ENCODE assay signal across 21 cellular contexts in the genomic region with DNA sequence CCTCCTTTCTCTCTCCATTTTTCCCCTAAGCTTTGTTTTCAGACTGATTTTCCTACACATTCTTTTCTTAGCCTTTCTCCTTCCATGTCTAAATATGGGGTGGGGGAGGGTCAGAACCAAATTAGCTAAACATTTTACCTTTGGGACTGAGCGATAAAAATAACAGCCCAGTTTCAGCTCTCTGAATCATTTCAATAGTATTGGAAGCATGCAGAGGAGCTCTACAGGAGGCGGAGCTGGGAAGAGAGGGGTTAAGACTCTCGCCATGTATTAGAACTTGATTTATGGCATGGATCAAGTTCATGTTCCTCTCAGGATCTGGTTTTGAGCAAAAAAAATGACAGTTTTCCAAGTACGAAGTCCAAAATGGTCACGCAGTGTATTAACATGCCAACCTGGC.
A peak's percentile ranks its signal among the peaks of the same experiment; 100 is the strongest.
DNase-seq lines count a peak whose midpoint lies in the region; ATAC-seq, FAIRE-seq and TF ChIP-seq lines count a peak whose summit lies in the region.
"Had no signal": no experiment of that assay in that cellular context is flagged by ENCODE, and none has a peak within 500 bp of the region (broad histone marks: within the 10 kb centered on the region; RNA-seq: fewer than 3 reads in every experiment).

No MANE protein-coding gene starts in this region.

- H4K91ac ChIP-seq in mesenchymal stem cell (ENCODE audit: low read length): no peak overlapping the region

- in situ Hi-C loops in KBM-7 (cut with MboI; ENCODE audit: low pct_unique_long_range_greater_than_20kb, low sequenced_read_pairs): no loop called here

- H3K4ac ChIP-seq in mesenchymal stem cell (ENCODE audit: low read depth in 1 of 2, low read length in 2 of 2): no peak overlapping the region

- H3K18ac ChIP-seq in mesenchymal stem cell (ENCODE audit: low read depth in 1 of 2, low read length in 2 of 2): peak overlapping the region in 1 of 2 experiments; percentile 83

- no peak overlapping the region for H3K27ac Mint-ChIP-seq in MCF 10A (ENCODE audit: low read depth, unreplicated experiment)

- H3K36me3 Mint-ChIP-seq in MCF 10A (ENCODE audit: insufficient read depth, unreplicated experiment): no peaks in the 10 kb centered on the region

- ATAC-seq in GM19463 (IDR thresholded peaks at IDR 0.05; ENCODE audit: unreplicated experiment) (no peak), GM19328 (IDR thresholded peaks at IDR 0.05; ENCODE audit: unreplicated experiment) (no peak)
- ATAC-seq: Right ventricle myocardium inferior had no signal

- DNase-seq in breast epithelium (ENCODE audit: low spot score in 2 of 2): no peak
- DNase-seq in MCF 10A (ENCODE audit: unreplicated experiment): no peak
- DNase-seq in choroid plexus epithelial cell (ENCODE audit: low read depth): peak; percentile 48
- DNase-seq in mesenchymal stem cell: peak; percentile 44
- peak; percentile 39 for DNase-seq in urothelium cell line (ENCODE audit: low spot score)
- DNase-seq in KBM-7: no peak
- DNase-seq: C1 segment of cervical spinal cord, COR-L47, KG1, MG63, NCI-H1105, NCI-H1694 treated with DMSO at 0.1 percent for 48 hours, NCI-H446 had no signal

- CTCF ChIA-PET in MCF 10A (lab: Yijun Ruan, JAX): no interaction called here

- WGBS in mesenchymal stem cell: 12% methylated on average over 4 of the region's 5 CpGs

- H3K4me1 Mint-ChIP-seq in MCF 10A (ENCODE audit: insufficient read depth, unreplicated experiment): no peaks in the 10 kb centered on the region

- peak overlapping the region; percentile 31 for H3K4me2 ChIP-seq in mesenchymal stem cell (ENCODE audit: low read length, poor library complexity, severe bottlenecking)

- H3K9me3 ChIP-seq in breast epithelium: no peaks in the 10 kb centered on the region
- H3K9me3 ChIP-seq in mesenchymal stem cell (ENCODE audit: control insufficient read depth, low read length): no peaks in the 10 kb centered on the region
- H3K9me3 ChIP-seq: MG63 had no signal

- H3K23ac ChIP-seq in mesenchymal stem cell (ENCODE audit: low read length in 2 of 2): no peak overlapping the region

- H3K9me3 Mint-ChIP-seq in MCF 10A (ENCODE audit: unreplicated experiment): peaks cover 7% of the 10 kb centered on the region

- H3K27me3 ChIP-seq in breast epithelium: no peaks in the 10 kb centered on the region
- H3K27me3 ChIP-seq in mesenchymal stem cell (ENCODE audit: control insufficient read depth in 1 of 2, insufficient read depth in 1 of 2, low read length in 2 of 2): no peaks in the 10 kb centered on the region
- H3K27me3 ChIP-seq: MG63 had no signal

- no peak overlapping the region for H3K9ac ChIP-seq in mesenchymal stem cell (ENCODE audit: low read length)

- no peak overlapping the region for H2AFZ ChIP-seq in mesenchymal stem cell (ENCODE audit: low read depth, low read length)

- no peak for TF ChIP-seq POLR2A in breast epithelium (IDR thresholded peaks at IDR 0.05)

- BruUV-seq in MCF 10A (replicated peaks; lab: Mats Ljungman, UMichigan): no TSS peak

- H3K79me1 ChIP-seq in mesenchymal stem cell (replicated peaks; ENCODE audit: low read length, poor library complexity, severe bottlenecking): no peaks in the 10 kb centered on the region

- intact Hi-C loops in breast epithelium (cut with DNase I; ENCODE audit: low total_unique reads): no loop called here
- intact Hi-C loops in MCF 10A (cut with micrococcal nuclease): no loop called here

- H2BK15ac ChIP-seq in mesenchymal stem cell (ENCODE audit: low read depth, poor library complexity, severe bottlenecking): peak overlapping the region; percentile 55

- FAIRE-seq in urothelium cell line (lab: Jason Lieb, UNC): no peak
- FAIRE-seq: G401.6, GM12891, GM19239 had no signal

- H2BK120ac ChIP-seq in mesenchymal stem cell (ENCODE audit: low read depth, low read length): no peak overlapping the region

- no peak overlapping the region for H2AK5ac ChIP-seq in mesenchymal stem cell (ENCODE audit: low read length, severe bottlenecking)

- H2BK5ac ChIP-seq in mesenchymal stem cell (ENCODE audit: low read depth, low read length, poor library complexity, severe bottlenecking): no peak overlapping the region

- H3K4me1 ChIP-seq in breast epithelium (no peaks in the 10 kb centered on the region), mesenchymal stem cell (ENCODE audit: control insufficient read depth, insufficient read depth, low read depth, low read length) (peaks cover 9% of the 10 kb centered on the region)

- no peak overlapping the region for H3K4me3 Mint-ChIP-seq in MCF 10A (ENCODE audit: unreplicated experiment)

- TF ChIP-seq CTCF in breast epithelium (IDR thresholded peaks at IDR 0.05) (no peak), MCF 10A (IDR thresholded peaks at IDR 0.05; ENCODE audit: unreplicated experiment) (no peak), choroid plexus epithelial cell (conservative IDR thresholded peaks at IDR 0.05; ENCODE audit: low read depth, low read length) (no peak)

- H3K27ac ChIP-seq in breast epithelium (peak overlapping the region; percentile 22 to 54), mesenchymal stem cell (ENCODE audit: low read length, poor library complexity, severe bottlenecking) (peak overlapping the region; percentile 34)
- H3K27ac ChIP-seq: 22Rv1, HL-60 had no signal

- peak overlapping the region; percentile 64 for H4K8ac ChIP-seq in mesenchymal stem cell (ENCODE audit: low read length)

- peak overlapping the region in 1 of 2 experiments; percentile 59 for H2BK12ac ChIP-seq in mesenchymal stem cell (ENCODE audit: low read length in 2 of 2)

- H3K27me3 Mint-ChIP-seq in MCF 10A (ENCODE audit: insufficient read depth, unreplicated experiment): peaks cover 10% of the 10 kb centered on the region

- H3K14ac ChIP-seq in mesenchymal stem cell (ENCODE audit: low read length in 2 of 2): no peak overlapping the region

- POLR2A ChIA-PET in MCF 10A (lab: Yijun Ruan, JAX): no interaction called here

- H3K4me3 ChIP-seq in breast epithelium: no peak overlapping the region
- H3K4me3 ChIP-seq in choroid plexus epithelial cell (ENCODE audit: low read depth, low read length): no peak overlapping the region
- no peak overlapping the region for H3K4me3 ChIP-seq in mesenchymal stem cell (ENCODE audit: insufficient read depth in 1 of 2, low read depth in 1 of 2, low read length in 2 of 2)
- H3K4me3 ChIP-seq: MG63 had no signal

- no peaks in the 10 kb centered on the region for H3K36me3 ChIP-seq in breast epithelium
- no peaks in the 10 kb centered on the region for H3K36me3 ChIP-seq in mesenchymal stem cell (ENCODE audit: control insufficient read depth in 1 of 2, insufficient read depth in 2 of 2, low read depth in 1 of 2, low read length in 2 of 2)
- H3K36me3 ChIP-seq: MG63 had no signal

Comparison
In these comparisons a context has a peak if more than half of its experiments do, and no peak if none do; other contexts are left out.
1. DNase-seq: peak in choroid plexus epithelial cell (single experiment), mesenchymal stem cell (single experiment) and urothelium cell line (single experiment); none in breast epithelium (0 of 2), MCF 10A (single experiment) and KBM-7 (single experiment).